Comparison of ENCODE assay signal across 14 cellular contexts in the genomic region with DNA sequence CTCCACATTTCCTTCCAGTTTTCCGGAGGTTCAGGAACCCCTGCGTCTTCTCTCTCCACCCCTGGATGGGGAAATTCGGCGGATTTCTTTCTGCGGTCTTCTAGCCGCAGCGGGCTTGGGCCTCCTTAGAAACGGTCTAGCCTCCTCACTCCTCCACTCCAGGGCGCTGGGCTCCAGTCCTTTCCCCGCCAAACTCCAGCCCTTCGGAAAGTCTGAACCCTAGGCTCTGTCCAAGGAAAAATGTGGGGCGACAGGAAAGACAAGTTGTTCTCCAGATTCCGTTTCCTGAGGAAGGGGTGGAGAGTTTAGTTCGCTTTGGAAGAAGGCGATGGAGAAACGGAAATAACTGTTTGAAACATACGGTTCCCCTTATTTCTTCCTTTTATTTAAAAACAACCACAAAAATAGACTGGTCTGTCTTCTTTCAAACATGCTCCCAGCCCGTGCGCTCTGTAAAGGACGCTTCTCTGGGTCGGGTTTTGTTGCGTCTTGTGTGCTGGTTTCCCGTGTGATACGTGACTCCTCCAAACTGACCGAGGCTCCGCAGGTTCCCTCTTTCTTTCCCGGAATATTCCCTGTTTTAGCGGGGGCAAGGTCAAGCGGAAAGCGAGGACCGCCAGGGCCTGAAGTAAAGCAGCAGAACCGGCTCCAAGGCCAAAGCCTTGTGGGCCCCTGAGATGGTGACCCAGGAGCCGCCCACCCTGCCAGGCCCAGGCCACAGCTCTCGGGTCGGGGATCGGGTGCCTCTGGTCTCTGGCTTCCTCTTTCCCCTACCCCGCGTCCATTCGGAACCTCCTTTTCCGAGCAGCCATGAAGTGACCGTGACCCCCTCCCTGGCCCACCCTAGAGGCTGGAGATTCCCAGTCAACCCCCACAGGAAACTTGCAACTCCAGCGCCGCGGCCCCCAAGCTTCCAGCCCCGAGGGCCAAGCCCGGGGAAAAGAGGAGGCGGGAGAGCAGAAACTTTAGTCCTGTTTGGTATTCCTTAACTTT. TPM values are rescaled to one million over a fixed set of nuclear protein-coding genes. Genes with fewer than 3 reads are reported as not detected.
DNase-seq lines count a peak whose midpoint lies in the region; ATAC-seq and TF ChIP-seq lines count a peak whose summit lies in the region.
"Had no signal": no experiment of that assay in that cellular context is flagged by ENCODE, and none has a peak within 500 bp of the region (broad histone marks: within the 10 kb centered on the region; RNA-seq: fewer than 3 reads in every experiment).

No MANE protein-coding gene starts in this region.

- H3K4me1 ChIP-seq in CD4-positive, CD25-positive, alpha-beta regulatory T cell (ENCODE audit: control insufficient read depth, insufficient read depth, low read length, poor library complexity, severe bottlenecking), result peaks cover 23% of the 10 kb centered on the region
- H3K4me1 ChIP-seq in HUES6 (ENCODE audit: control insufficient read depth, insufficient read depth, low read length), result 0 out of 2 replicates have a peak, but pooled peaks cover 3% of the 10 kb centered on the region

- no peak overlapping the region for H3K4me2 ChIP-seq in neural cell (ENCODE audit: low read length)

- no peak for DNase-seq in CD4-positive, CD25-positive, alpha-beta regulatory T cell

- H3K9ac ChIP-seq in HUES6 (ENCODE audit: low read length) (peak overlapping the region; percentile 44), neural cell (ENCODE audit: low read length) (no peak overlapping the region)

- no peak for TF ChIP-seq RAD21 in neural cell (conservative IDR thresholded peaks at IDR 0.05)

- H3K4me3 Mint-ChIP-seq in CD4-positive, CD25-positive, alpha-beta regulatory T cell, result peak overlapping the region in 3 of 4 donors; percentile 24 to 75 (median 36)
- peak overlapping the region in 3 of 5 experiments; percentile 26 to 90 (median 84) for H3K4me3 Mint-ChIP-seq in brain
- H3K4me3 Mint-ChIP-seq: activated naive CD8-positive, alpha-beta T cell treated with anti-CD3 and anti-CD28 coated beads for 36 hours had no signal

- no peak for TF ChIP-seq EP300 in neural cell (conservative IDR thresholded peaks at IDR 0.05; ENCODE audit: poor library complexity, severe bottlenecking)

- no peaks in the 10 kb centered on the region for H3K36me3 Mint-ChIP-seq in CD4-positive, CD25-positive, alpha-beta regulatory T cell
- no peaks in the 10 kb centered on the region for H3K36me3 Mint-ChIP-seq in brain
- H3K36me3 Mint-ChIP-seq: activated naive CD8-positive, alpha-beta T cell treated with anti-CD3 and anti-CD28 coated beads for 36 hours had no signal

- peaks cover 56% of the 10 kb centered on the region for H3K27me3 ChIP-seq in CD4-positive, CD25-positive, alpha-beta regulatory T cell (ENCODE audit: control insufficient read depth, insufficient read depth, low read length)
- H3K27me3 ChIP-seq in HUES6 (ENCODE audit: control insufficient read depth, insufficient read depth, low read length) (peaks cover 100% of the 10 kb centered on the region), neural cell (ENCODE audit: insufficient read depth, low read depth, low read length) (peaks cover 100% of the 10 kb centered on the region)

- peaks cover 6 to 50% (median 22%) of the 10 kb centered on the region in 4 donors for H3K4me1 Mint-ChIP-seq in CD4-positive, CD25-positive, alpha-beta regulatory T cell
- H3K4me1 Mint-ChIP-seq in brain, result peaks cover 13% of the 10 kb centered on the region

- no peaks in the 10 kb centered on the region for H4K20me1 ChIP-seq in neural cell (ENCODE audit: insufficient read depth)

- no peaks in the 10 kb centered on the region for H3F3A ChIP-seq in neural cell (ENCODE audit: insufficient read depth, low read length, poor library complexity, severe bottlenecking)

- H3K36me3 ChIP-seq in CD4-positive, CD25-positive, alpha-beta regulatory T cell (ENCODE audit: control insufficient read depth, insufficient read depth, low read length), result no peaks in the 10 kb centered on the region
- no peaks in the 10 kb centered on the region for H3K36me3 ChIP-seq in HUES6 (ENCODE audit: control insufficient read depth, insufficient read depth, low read length)
- no peaks in the 10 kb centered on the region for H3K36me3 ChIP-seq in neural cell (ENCODE audit: insufficient read depth, low read length)
- H3K36me3 ChIP-seq: gastroesophageal sphincter, left ventricle myocardium inferior, ovary had no signal

- no peaks in the 10 kb centered on the region for H3K79me2 ChIP-seq in neural cell (replicated peaks; ENCODE audit: insufficient read depth, low read length)

- TF ChIP-seq CTCF in brain (conservative IDR thresholded peaks at IDR 0.05) (no peak), neural cell (IDR thresholded peaks at IDR 0.05; ENCODE audit: poor library complexity, severe bottlenecking) (no peak)

- peaks cover 0 to 5% of the 10 kb centered on the region in 2 experiments for H3K9me3 ChIP-seq in CD4-positive, CD25-positive, alpha-beta regulatory T cell (ENCODE audit: control insufficient read depth in 2 of 2, low read length in 2 of 2)
- H3K9me3 ChIP-seq in HUES6 (ENCODE audit: control insufficient read depth, insufficient read depth, low read depth, low read length) (peaks cover 6% of the 10 kb centered on the region; the same call in 1 of the 2 replicates), neural cell (ENCODE audit: low read length) (no peaks in the 10 kb centered on the region)
- H3K9me3 ChIP-seq: gastroesophageal sphincter, left ventricle myocardium inferior, ovary had no signal

- no peak for ATAC-seq in CD4-positive, CD25-positive, alpha-beta regulatory T cell (ENCODE audit: low read depth in 2 of 2)
- no peak for ATAC-seq in GM18861 (IDR thresholded peaks at IDR 0.05; ENCODE audit: unreplicated experiment)
- no peak for ATAC-seq in HG03025 (IDR thresholded peaks at IDR 0.05; ENCODE audit: low FRiP score, unreplicated experiment)
- ATAC-seq in GM19035 (IDR thresholded peaks at IDR 0.05; ENCODE audit: unreplicated experiment), result no peak
- no peak for ATAC-seq in HG02678 (IDR thresholded peaks at IDR 0.05; ENCODE audit: unreplicated experiment)

- peak overlapping the region in 1 of 3 donors; percentile 63 for H3K27ac Mint-ChIP-seq in CD4-positive, CD25-positive, alpha-beta regulatory T cell
- peak overlapping the region in 2 of 5 experiments; percentile 74 to 94 for H3K27ac Mint-ChIP-seq in brain
- H3K27ac Mint-ChIP-seq: activated naive CD8-positive, alpha-beta T cell treated with anti-CD3 and anti-CD28 coated beads for 36 hours; H9 had no signal

- H3K27ac ChIP-seq in CD4-positive, CD25-positive, alpha-beta regulatory T cell (ENCODE audit: insufficient read depth, low read length, poor library complexity, severe bottlenecking), result no peak overlapping the region
- H3K27ac ChIP-seq in HUES6 (ENCODE audit: low read depth, low read length) (no peak overlapping the region), neural cell (ENCODE audit: low read length) (no peak overlapping the region)
- H3K27ac ChIP-seq: gastroesophageal sphincter, left ventricle myocardium inferior, ovary had no signal

- H2AFZ ChIP-seq in neural cell (ENCODE audit: low read depth, low read length), result no peak overlapping the region

- H3K9me3 Mint-ChIP-seq in CD4-positive, CD25-positive, alpha-beta regulatory T cell, result peaks cover 0 to 17% (median 0%) of the 10 kb centered on the region in 7 donors
- H3K9me3 Mint-ChIP-seq in brain, result peaks cover 0 to 18% (median 0%) of the 10 kb centered on the region in 5 experiments
- H3K9me3 Mint-ChIP-seq: activated naive CD8-positive, alpha-beta T cell treated with anti-CD3 and anti-CD28 coated beads for 36 hours had no signal

- H3K9me2 ChIP-seq in neural cell (ENCODE audit: insufficient read depth, low read length), result no peaks in the 10 kb centered on the region

- peaks cover 96% of the 10 kb centered on the region for H3K27me3 Mint-ChIP-seq in CD4-positive, CD25-positive, alpha-beta regulatory T cell
- H3K27me3 Mint-ChIP-seq in brain, result peaks cover 100% of the 10 kb centered on the region

- H3K4me3 ChIP-seq in CD4-positive, CD25-positive, alpha-beta regulatory T cell (ENCODE audit: low read depth, low read length), result no peak overlapping the region
- no peak overlapping the region for H3K4me3 ChIP-seq in HUES6 (ENCODE audit: low read depth, low read length)
- no peak overlapping the region for H3K4me3 ChIP-seq in neural cell (ENCODE audit: low read length)

RNA-seq across cellular contexts. Expression of gene HOXC10, which starts 1.1 kb away (rescaled TPM):
- not detected for total RNA-seq in CD4-positive, CD25-positive, alpha-beta regulatory T cell
- polyA plus RNA-seq in CD4-positive, CD25-positive, alpha-beta regulatory T cell, result not detected
- not detected for polyA plus RNA-seq in brain (ENCODE audit: insufficient read depth, low read depth, low replicate concordance)
- not detected in 2 replicates for polyA plus RNA-seq in neural cell
- not detected in 2 replicates for polyA minus RNA-seq in neural cell
- total RNA-seq: activated naive CD8-positive, alpha-beta T cell treated with anti-CD3 and anti-CD28 coated beads for 36 hours; gastroesophageal sphincter; H9; left ventricle myocardium inferior had no signal

RNA-seq across cellular contexts. Expression of gene HOTAIR, which starts 9.1 kb away (rescaled TPM):
- total RNA-seq in CD4-positive, CD25-positive, alpha-beta regulatory T cell, result not detected
- not detected for polyA plus RNA-seq in CD4-positive, CD25-positive, alpha-beta regulatory T cell
- not detected for polyA plus RNA-seq in brain (ENCODE audit: insufficient read depth, low read depth, low replicate concordance)
- polyA plus RNA-seq in neural cell, result not detected in 2 replicates
- polyA minus RNA-seq in neural cell, result not detected in 2 replicates
- total RNA-seq: activated naive CD8-positive, alpha-beta T cell treated with anti-CD3 and anti-CD28 coated beads for 36 hours; H9; left ventricle myocardium inferior; SK-MEL-5 had no signal

RNA-seq across cellular contexts. Expression of gene HOXC11, which starts 10.9 kb away (rescaled TPM):
- total RNA-seq in CD4-positive, CD25-positive, alpha-beta regulatory T cell, result not detected
- polyA plus RNA-seq in CD4-positive, CD25-positive, alpha-beta regulatory T cell, result not detected
- polyA plus RNA-seq in brain (ENCODE audit: insufficient read depth, low read depth, low replicate concordance), result not detected
- not detected in 2 replicates for polyA plus RNA-seq in neural cell
- not detected in 2 replicates for polyA minus RNA-seq in neural cell
- total RNA-seq: activated naive CD8-positive, alpha-beta T cell treated with anti-CD3 and anti-CD28 coated beads for 36 hours; gastroesophageal sphincter; H9; left ventricle myocardium inferior had no signal

RNA-seq across cellular contexts. Expression of gene HOXC9, which starts 16.1 kb away (rescaled TPM):
- not detected for total RNA-seq in CD4-positive, CD25-positive, alpha-beta regulatory T cell
- not detected for polyA plus RNA-seq in CD4-positive, CD25-positive, alpha-beta regulatory T cell
- polyA plus RNA-seq in brain (ENCODE audit: insufficient read depth, low read depth, low replicate concordance) (not detected), neural cell (not detected in 2 replicates)
- polyA minus RNA-seq in neural cell, result not detected in 2 replicates
- total RNA-seq: activated naive CD8-positive, alpha-beta T cell treated with anti-CD3 and anti-CD28 coated beads for 36 hours; gastroesophageal sphincter; H9; left ventricle myocardium inferior had no signal

RNA-seq across cellular contexts. Expression of gene HOXC8, which starts 24.9 kb away (rescaled TPM):
- total RNA-seq in CD4-positive, CD25-positive, alpha-beta regulatory T cell, result not detected
- polyA plus RNA-seq in CD4-positive, CD25-positive, alpha-beta regulatory T cell, result not detected
- polyA plus RNA-seq in brain (ENCODE audit: insufficient read depth, low read depth, low replicate concordance) (not detected), neural cell (not detected in 2 replicates)
- not detected in 2 replicates for polyA minus RNA-seq in neural cell
- total RNA-seq: activated naive CD8-positive, alpha-beta T cell treated with anti-CD3 and anti-CD28 coated beads for 36 hours; H9; left ventricle myocardium inferior had no signal
